Comparison of ENCODE assay signal across 16 cellular contexts in the genomic region with DNA sequence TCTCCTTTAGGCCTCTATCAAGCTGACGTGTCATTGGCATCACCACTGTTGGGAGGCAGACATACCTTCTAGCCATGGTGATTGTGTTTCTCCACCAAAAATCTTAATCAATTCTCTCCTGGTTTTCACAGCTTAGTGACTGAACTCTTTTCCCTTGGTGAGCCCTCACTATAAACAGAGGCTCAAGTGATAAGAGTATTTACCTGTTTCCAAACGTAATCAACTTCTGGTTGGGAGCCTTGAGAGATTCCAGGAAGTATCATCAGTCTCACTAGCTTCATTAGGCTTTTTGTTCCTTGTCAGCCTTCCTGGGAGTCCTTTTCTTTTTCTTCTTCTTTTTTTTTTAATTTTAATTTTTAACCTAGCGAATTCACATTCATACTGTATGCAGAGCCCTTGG. TPM values are rescaled to one million over a fixed set of nuclear protein-coding genes. Genes with fewer than 3 reads are reported as not detected.
DNase-seq lines count a peak whose midpoint lies in the region; ATAC-seq and TF ChIP-seq lines count a peak whose summit lies in the region.
"Had no signal": no experiment of that assay in that cellular context is flagged by ENCODE, and none has a peak within 500 bp of the region (broad histone marks: within the 10 kb centered on the region; RNA-seq: fewer than 3 reads in every experiment).

No MANE protein-coding gene starts in this region.

- CTCF ChIA-PET in PC-3 (lab: Charles Lee): interaction anchor here (0.5 to 0.8 kb wide), 3 partner anchors 81 to 258 kb away, joined by 3 to 5 read pairs (median 4); no protein-coding TSS in a partner anchor

- 0 out of 2 replicates have a peak, but pooled peaks cover 8% of the 10 kb centered on the region for H4K20me1 ChIP-seq in PC-3 (ENCODE audit: low read length)
- peaks cover 13% of the 10 kb centered on the region for H4K20me1 ChIP-seq in hepatocyte (ENCODE audit: insufficient read depth, poor library complexity, severe bottlenecking)
- H4K20me1 ChIP-seq in osteoblast (ENCODE audit: insufficient read depth, low read length): peaks cover 3% of the 10 kb centered on the region

- no peak for ATAC-seq in PC-3
- no peak for ATAC-seq in GM18861 (IDR thresholded peaks at IDR 0.05; ENCODE audit: unreplicated experiment)
- ATAC-seq in HG03469 (IDR thresholded peaks at IDR 0.05; ENCODE audit: unreplicated experiment): no peak
- ATAC-seq: Panc1, Right ventricle myocardium inferior had no signal

- H3K9me3 ChIP-seq in PC-3 (ENCODE audit: low read length) (no peaks in the 10 kb centered on the region), hepatocyte (ENCODE audit: low read depth) (no peaks in the 10 kb centered on the region), osteoblast (ENCODE audit: low read depth, low read length) (no peaks in the 10 kb centered on the region)

- no peak overlapping the region for H3K4me3 ChIP-seq in PC-3 (ENCODE audit: low read length)
- no peak overlapping the region for H3K4me3 ChIP-seq in hepatocyte
- no peak overlapping the region for H3K4me3 ChIP-seq in osteoblast (ENCODE audit: insufficient read depth, low read length)
- H3K4me3 ChIP-seq: SK-N-MC had no signal

- H3K9ac ChIP-seq in PC-3 (ENCODE audit: low read length): no peak overlapping the region

- no peaks in the 10 kb centered on the region for H3K27me3 ChIP-seq in PC-3 (ENCODE audit: low read length)
- no peaks in the 10 kb centered on the region for H3K27me3 ChIP-seq in hepatocyte
- no peaks in the 10 kb centered on the region for H3K27me3 ChIP-seq in osteoblast (ENCODE audit: insufficient read depth, low read length)

- H3K36me3 ChIP-seq in PC-3 (ENCODE audit: low read depth, low read length) (peaks cover 45% of the 10 kb centered on the region), hepatocyte (replicated peaks; ENCODE audit: insufficient read depth, low read depth) (no peaks in the 10 kb centered on the region), osteoblast (ENCODE audit: insufficient read depth, low read length) (peaks cover 40% of the 10 kb centered on the region)

- WGBS in hepatocyte (ENCODE audit: low lambda C conversion rate, missing lambda C conversion rate): 78% methylated on average over 3 of the region's 3 CpGs

- TF ChIP-seq CTCF in PC-3 (conservative IDR thresholded peaks at IDR 0.05; ENCODE audit: low read depth, low read length): no peak
- no peak for TF ChIP-seq CTCF in hepatocyte (IDR thresholded peaks at IDR 0.05; ENCODE audit: poor library complexity)
- no peak for TF ChIP-seq CTCF in osteoblast (IDR thresholded peaks at IDR 0.05; ENCODE audit: extremely low read depth, low read depth, low read length)

- H2AFZ ChIP-seq in PC-3 (ENCODE audit: low read length) (no peak overlapping the region), hepatocyte (no peak overlapping the region), osteoblast (ENCODE audit: low read length) (no peak overlapping the region)

- H3F3A ChIP-seq in PC-3 (ENCODE audit: low read length, unreplicated experiment): no peaks in the 10 kb centered on the region

- H3K4me1 ChIP-seq in PC-3 (ENCODE audit: insufficient read depth, low read length) (peaks cover 32% of the 10 kb centered on the region), hepatocyte (ENCODE audit: insufficient read depth) (peaks cover 22% of the 10 kb centered on the region), osteoblast (ENCODE audit: insufficient read depth, low read length) (peaks cover 12% of the 10 kb centered on the region)

- no TSS peak for BruUV-seq in PC-3 (replicated peaks; lab: Mats Ljungman, UMichigan)

- intact Hi-C loops in PC-3 (cut with micrococcal nuclease): loop anchor here (5.0 kb wide), 2 partner anchors 38 to 58 kb away; partner anchors contain the start of gene NFYC

- H3K4me2 ChIP-seq in PC-3 (ENCODE audit: low read length): 0 out of 2 replicates have a peak overlapping the region, but pooled peaks have one; percentile 11
- H3K4me2 ChIP-seq in hepatocyte: peak overlapping the region; percentile 35
- no peak overlapping the region for H3K4me2 ChIP-seq in osteoblast (ENCODE audit: insufficient read depth, low read length)

- peak overlapping the region; percentile 33 for H3K27ac ChIP-seq in PC-3 (ENCODE audit: low read length)
- H3K27ac ChIP-seq in hepatocyte: peak overlapping the region; percentile 71
- peak overlapping the region; percentile 27 for H3K27ac ChIP-seq in osteoblast (ENCODE audit: low read depth, low read length)
- H3K27ac ChIP-seq: SK-N-MC had no signal

- no peaks in the 10 kb centered on the region for H3K79me2 ChIP-seq in PC-3 (ENCODE audit: low read length)
- peaks cover 36% of the 10 kb centered on the region for H3K79me2 ChIP-seq in hepatocyte
- H3K79me2 ChIP-seq in osteoblast (ENCODE audit: insufficient read depth, low read length): peaks cover 7% of the 10 kb centered on the region

- DNase-seq in PC-3 (no peak), hepatocyte (ENCODE audit: low spot score) (no peak), osteoblast (ENCODE audit: insufficient read length, low spot score, missing footprints) (no peak), HCEC 1CT (no peak), NCI-H2081 treated with DMSO at 0.1 percent for 48 hours (lab: John Stamatoyannopoulos, UW) (no peak)
- DNase-seq: CD4-positive, alpha-beta memory T cell; GDM1; NCI-H1930; NCI-H2171; NCI-H774 had no signal

- H3K9me2 ChIP-seq in PC-3 (replicated peaks; ENCODE audit: low read length) (no peaks in the 10 kb centered on the region), hepatocyte (replicated peaks; ENCODE audit: insufficient read depth) (no peaks in the 10 kb centered on the region)

- POLR2A ChIA-PET in PC-3 (lab: Charles Lee; ENCODE audit: unreplicated experiment): interaction anchor here (0.7 kb wide), 1 partner anchor 57 kb away, joined by 6 read pairs; no protein-coding TSS in a partner anchor

RNA-seq across cellular contexts. Expression of gene KCNQ4, which starts 33.8 kb away (rescaled TPM):
- total RNA-seq in PC-3 (2014; rRNA removed): 1.1 and 2.5 TPM in 2 replicates
- total RNA-seq in hepatocyte: not detected in 2 replicates
- polyA plus RNA-seq in hepatocyte: not detected in 2 replicates
- not detected in 2 replicates for total RNA-seq in osteoblast
- polyA plus RNA-seq: AG04450 had no signal

RNA-seq across cellular contexts. Expression of gene NFYC, which starts 58.3 kb away (rescaled TPM):
- total RNA-seq in PC-3 (2014; rRNA removed): 49.4 and 52.6 TPM in 2 replicates
- total RNA-seq in hepatocyte: 38.6 and 44.1 TPM in 2 replicates
- 52.5 and 54.8 TPM in 2 replicates for polyA plus RNA-seq in hepatocyte
- total RNA-seq in osteoblast: 24.2 TPM in 2 replicates
